21 cellular contexts compared by ENCODE assay signal in genomic region chr16:4021916-4022315, GRCh38.
DNase-seq lines count a peak whose midpoint lies in the region; ATAC-seq, FAIRE-seq and TF ChIP-seq lines count a peak whose summit lies in the region.
"Had no signal": no experiment of that assay in that cellular context is flagged by ENCODE, and none has a peak within 500 bp of the region (broad histone marks: within the 10 kb centered on the region; RNA-seq: fewer than 3 reads in every experiment).

No MANE protein-coding gene starts in this region.

- H3K18ac ChIP-seq in H1 (ENCODE audit: extremely low read depth, low read length): no peak overlapping the region

- no peak overlapping the region for H3K9ac ChIP-seq in H1 (replicated peaks in 1 of 4; ENCODE audit: extremely low read depth in 1 of 4, low read depth in 3 of 4, low read length in 3 of 4)

- H3K9me3 Mint-ChIP-seq in GM23338: no peaks in the 10 kb centered on the region; the same call in 2 of the 3 replicates
- H3K9me3 Mint-ChIP-seq in natural killer cell treated with Interleukin-12 subunit alpha and Interleukin-12 subunit beta and Interleukin-15 and Interleukin-18, amount 100 ng/mL, for 72 hours: no peaks in the 10 kb centered on the region
- H3K9me3 Mint-ChIP-seq in WTC11: peaks cover 5% of the 10 kb centered on the region

- TF ChIP-seq POLR2A in H1 (IDR thresholded peaks at IDR 0.05; ENCODE audit: control extremely low read depth in 1 of 2, low read depth in 2 of 2, low read length in 2 of 2) (no peak), thyroid gland (IDR thresholded peaks at IDR 0.05) (no peak)

- no peak overlapping the region for H3K14ac ChIP-seq in H1 (ENCODE audit: insufficient read length)

- H4K20me1 ChIP-seq in GM23338 (replicated peaks; ENCODE audit: insufficient read depth) (no peaks in the 10 kb centered on the region; the same call in 1 of the 2 replicates), H1 (replicated peaks in 1 of 2; ENCODE audit: control insufficient read depth in 1 of 2, insufficient read depth in 2 of 2, low read length in 2 of 2) (peaks cover 0 to 1% of the 10 kb centered on the region in 2 experiments)

- H2BK15ac ChIP-seq in H1 (ENCODE audit: low read length): no peak overlapping the region

- H2BK120ac ChIP-seq in H1 (replicated peaks; ENCODE audit: low read depth, low read length): no peak overlapping the region

- no peak overlapping the region for H4K8ac ChIP-seq in H1 (ENCODE audit: extremely low read depth, insufficient read depth, low read length)

- no peaks in the 10 kb centered on the region for H3K9me2 ChIP-seq in GM23338 (ENCODE audit: insufficient read depth)

- H3K4ac ChIP-seq in H1 (replicated peaks; ENCODE audit: insufficient read length, low read depth, low read length): no peak overlapping the region

- 0 out of 2 replicates have a peak overlapping the region, but pooled peaks have one; percentile 59 for H3K27ac ChIP-seq in GM23338 (ENCODE audit: low read depth)
- H3K27ac ChIP-seq in H1 (ENCODE audit: low read depth, low read length): no peak overlapping the region
- peak overlapping the region in 2 of 3 donors; percentile 88 to 93 for H3K27ac ChIP-seq in thyroid gland
- H3K27ac ChIP-seq: HL-60, PC-9, SJSA1 had no signal

- WGBS in H1 (ENCODE audit: extremely low coverage in 1 of 2, insufficient coverage in 1 of 2, insufficient read length in 1 of 2, insufficient replicate concordance in 2 of 2, low coverage in 1 of 2, low lambda C conversion rate in 2 of 2, missing lambda C conversion rate in 1 of 2), 2 experiments: 95% methylated on average over 2 of the region's 2 CpGs; no CpG with 5 or more reads in 1 of the 2 experiments
- WGBS in thyroid gland, 2 donors: 92 to 94% methylated on average over 2 of the region's 2 CpGs

- no peak overlapping the region for H4K91ac ChIP-seq in H1 (replicated peaks; ENCODE audit: insufficient read length, low read length)

- DNase-seq in GM23338 (ENCODE audit: low spot score): no peak
- no peak for DNase-seq in H1 (ENCODE audit: low read depth in 1 of 2, low spot score in 2 of 2)
- no peak for DNase-seq in natural killer cell treated with Interleukin-12 subunit alpha and Interleukin-12 subunit beta and Interleukin-15 and Interleukin-18, amount 100 ng/mL, for 72 hours (ENCODE audit: low spot score)
- DNase-seq in thyroid gland: no peak
- DNase-seq in NCI-H2171 treated with DMSO at 0.1 percent for 48 hours (lab: John Stamatoyannopoulos, UW): no peak
- no peak for DNase-seq in WTC11 (ENCODE audit: low spot score)
- DNase-seq in MV-4-11 (lab: John Stamatoyannopoulos, UW): no peak
- DNase-seq in mucosa of gallbladder (ENCODE audit: low spot score): no peak
- DNase-seq: Karpas-422, NCI-H1105, NCI-H1436 treated with DMSO at 0.1 percent for 48 hours, NCI-H187 treated with DMSO at 0.1 percent for 48 hours, NCI-H446, NCI-H526, Right ventricle myocardium superior, RPMI8226 had no signal

- no peak for ATAC-seq in GM23338
- ATAC-seq in natural killer cell treated with Interleukin-12 subunit alpha and Interleukin-12 subunit beta and Interleukin-15 and Interleukin-18, amount 100 ng/mL, for 72 hours: no peak
- ATAC-seq in WTC11: no peak
- ATAC-seq: GM12878 had no signal

- intact Hi-C loops in thyroid gland (cut with DNase I): no loop called here

- no peak overlapping the region for H3K23ac ChIP-seq in H1 (ENCODE audit: insufficient read length)

- no peaks in the 10 kb centered on the region for H3K23me2 ChIP-seq in H1 (ENCODE audit: low read depth, low read length)

- H3K79me2 ChIP-seq in GM23338 (replicated peaks; ENCODE audit: insufficient read depth) (no peaks in the 10 kb centered on the region), H1 (ENCODE audit: control insufficient read depth in 1 of 2, insufficient read depth in 2 of 2, low read length in 2 of 2) (no peaks in the 10 kb centered on the region)

- H3K27me3 Mint-ChIP-seq in GM23338 (ENCODE audit: insufficient read depth, low read depth, poor library complexity) (peaks cover 10% of the 10 kb centered on the region), WTC11 (ENCODE audit: low read depth) (no peaks in the 10 kb centered on the region)
- H3K27me3 Mint-ChIP-seq in natural killer cell treated with Interleukin-12 subunit alpha and Interleukin-12 subunit beta and Interleukin-15 and Interleukin-18, amount 100 ng/mL, for 72 hours: no peaks in the 10 kb centered on the region

- no peaks in the 10 kb centered on the region for H3K79me1 ChIP-seq in H1 (ENCODE audit: low read depth, low read length)

- no peak overlapping the region for H2BK20ac ChIP-seq in H1 (ENCODE audit: low read length)

- no peaks in the 10 kb centered on the region for H3F3A ChIP-seq in GM23338 (replicated peaks; ENCODE audit: low read depth)

- FAIRE-seq in H1 (lab: Jason Lieb, UNC): no peak
- FAIRE-seq: G401.6, GM12878 had no signal

- H3K4me1 ChIP-seq in GM23338 (ENCODE audit: insufficient read depth): peaks cover 12% of the 10 kb centered on the region
- H3K4me1 ChIP-seq in H1 (replicated peaks in 1 of 4; ENCODE audit: control insufficient read depth in 3 of 4, insufficient read depth in 4 of 4, low read length in 3 of 4): peaks cover 0 to 5% (median 3%) of the 10 kb centered on the region in 4 experiments; a peak in 3 of 7 replicates
- peaks cover 24 to 31% of the 10 kb centered on the region in 2 donors for H3K4me1 ChIP-seq in thyroid gland

- TF ChIP-seq EP300 in H1 (IDR thresholded peaks at IDR 0.05; ENCODE audit: borderline replicate concordance in 1 of 2, low read depth in 2 of 2, low read length in 2 of 2): no peak

- H3K9me3 ChIP-seq in H1 (ENCODE audit: insufficient read depth in 2 of 2, low read depth in 1 of 2, low read length in 1 of 2) (no peaks in the 10 kb centered on the region), thyroid gland (no peaks in the 10 kb centered on the region)
- H3K9me3 ChIP-seq: SJSA1 had no signal

- POLR2A ChIA-PET in H1 (lab: Charles Lee; ENCODE audit: partially characterized antibody) (no interaction called here), WTC11 (lab: Charles Lee) (interaction anchor here (0.6 kb wide), 1 partner anchor 178 kb away, joined by 4 read pairs; no protein-coding TSS in a partner anchor)

- TF ChIP-seq RAD21 in H1 (IDR thresholded peaks at IDR 0.05 in 1 of 2, conservative IDR thresholded peaks at IDR 0.05 in 1 of 2; ENCODE audit: low read depth in 2 of 2, low read length in 2 of 2): no peak

- no peaks in the 10 kb centered on the region for H3K36me3 ChIP-seq in GM23338 (ENCODE audit: insufficient read depth)
- no peaks in the 10 kb centered on the region for H3K36me3 ChIP-seq in H1 (ENCODE audit: control insufficient read depth in 2 of 4, insufficient read depth in 4 of 4, low read length in 3 of 4)
- H3K36me3 ChIP-seq in thyroid gland: no peaks in the 10 kb centered on the region
- H3K36me3 ChIP-seq: SJSA1 had no signal

- H3K4me1 Mint-ChIP-seq in GM23338 (peaks cover 9% of the 10 kb centered on the region), WTC11 (peaks cover 19% of the 10 kb centered on the region)
- H3K4me1 Mint-ChIP-seq in natural killer cell treated with Interleukin-12 subunit alpha and Interleukin-12 subunit beta and Interleukin-15 and Interleukin-18, amount 100 ng/mL, for 72 hours (ENCODE audit: low read depth in 2 of 2): peaks cover 31 to 47% of the 10 kb centered on the region in 2 donors

- no peak overlapping the region for H4K5ac ChIP-seq in H1 (ENCODE audit: insufficient read length, low read depth, low read length)

- H3K27ac Mint-ChIP-seq in GM23338 (no peak overlapping the region), WTC11 (no peak overlapping the region)
- H3K27ac Mint-ChIP-seq in natural killer cell treated with Interleukin-12 subunit alpha and Interleukin-12 subunit beta and Interleukin-15 and Interleukin-18, amount 100 ng/mL, for 72 hours: peak overlapping the region; percentile 77 to 91

- no peak overlapping the region for H2AK5ac ChIP-seq in H1 (ENCODE audit: low read depth, low read length)

- no peak overlapping the region for H3K4me3 Mint-ChIP-seq in GM23338
- H3K4me3 Mint-ChIP-seq in natural killer cell treated with Interleukin-12 subunit alpha and Interleukin-12 subunit beta and Interleukin-15 and Interleukin-18, amount 100 ng/mL, for 72 hours: no peak overlapping the region
- no peak overlapping the region for H3K4me3 Mint-ChIP-seq in WTC11

- H2AFZ ChIP-seq in GM23338 (no peak overlapping the region), H1 (ENCODE audit: low read length) (no peak overlapping the region)
- H2AFZ ChIP-seq: PC-9 had no signal

- H3K56ac ChIP-seq in H1 (replicated peaks; ENCODE audit: insufficient read length, low read depth, low read length): no peak overlapping the region

- TF ChIP-seq CTCF in GM23338 (conservative IDR thresholded peaks at IDR 0.05; ENCODE audit: low read depth in 2 of 2): no peak
- TF ChIP-seq CTCF in H1 (IDR thresholded peaks at IDR 0.05; ENCODE audit: control extremely low read depth in 1 of 3, insufficient read depth in 1 of 3, low read depth in 1 of 3, low read length in 3 of 3): no peak
- no peak for TF ChIP-seq CTCF in thyroid gland (IDR thresholded peaks at IDR 0.05)
- no peak for TF ChIP-seq CTCF in WTC11 (IDR thresholded peaks at IDR 0.05)

- peak overlapping the region; percentile 33; the same call in 1 of the 2 replicates for H2BK12ac ChIP-seq in H1 (ENCODE audit: low read depth, low read length)

- H3K36me3 Mint-ChIP-seq in GM23338 (ENCODE audit: low read depth): 0 out of 3 replicates have a peak, but pooled peaks cover 3% of the 10 kb centered on the region
- H3K36me3 Mint-ChIP-seq in natural killer cell treated with Interleukin-12 subunit alpha and Interleukin-12 subunit beta and Interleukin-15 and Interleukin-18, amount 100 ng/mL, for 72 hours: peaks cover 2% of the 10 kb centered on the region
- no peaks in the 10 kb centered on the region for H3K36me3 Mint-ChIP-seq in WTC11

- H3K4me2 ChIP-seq in GM23338 (no peak overlapping the region), H1 (ENCODE audit: insufficient read depth in 1 of 2, low read depth in 2 of 2, low read length in 2 of 2) (no peak overlapping the region)

- CTCF ChIA-PET in H1 (lab: Charles Lee; ENCODE audit: partially characterized antibody) (interaction anchor here (0.8 to 1.4 kb wide), 2 partner anchors 14 to 232 kb away, joined by 3 to 4 read pairs; no protein-coding TSS in a partner anchor), WTC11 (lab: Charles Lee) (no interaction called here)

- H3K27me3 ChIP-seq in GM23338 (ENCODE audit: insufficient read depth): no peaks in the 10 kb centered on the region
- no peaks in the 10 kb centered on the region for H3K27me3 ChIP-seq in H1 (replicated peaks in 1 of 4; ENCODE audit: control insufficient read depth in 3 of 4, extremely low read depth in 1 of 4, insufficient read depth in 3 of 4, low read length in 3 of 4)
- H3K27me3 ChIP-seq in thyroid gland: no peaks in the 10 kb centered on the region
- H3K27me3 ChIP-seq: SJSA1 had no signal

- no peak overlapping the region for H2BK5ac ChIP-seq in H1 (ENCODE audit: low read depth, low read length)

- H3K4me3 ChIP-seq in GM23338 (no peak overlapping the region), H1 (ENCODE audit: extremely low read depth in 1 of 4, insufficient read depth in 2 of 4, low read depth in 3 of 4, low read length in 4 of 4) (no peak overlapping the region), thyroid gland (replicated peaks in 1 of 3) (no peak overlapping the region)
- H3K4me3 ChIP-seq: GM12878, PC-9, SJSA1 had no signal

TF ChIP-seq in H1, 55 proteins besides CTCF, POLR2A, EP300 and RAD21 (continues in another document):
- no peak for TF ChIP-seq SIRT6 (IDR thresholded peaks at IDR 0.05; ENCODE audit: low read length)

TF ChIP-seq in WTC11, 78 proteins besides CTCF, POLR2A, EP300 and RAD21 (continues in another document):
- no peak for TF ChIP-seq FOXP1 (CRISPR knock-in tag; IDR thresholded peaks at IDR 0.05; ENCODE audit: borderline replicate concordance)

Comparison
In these comparisons a context has a peak if more than half of its experiments do, and no peak if none do; other contexts are left out.
1. H3K27ac Mint-ChIP-seq: peak in natural killer cell treated with Interleukin-12 subunit alpha and Interleukin-12 subunit beta and Interleukin-15 and Interleukin-18, amount 100 ng/mL, for 72 hours (2 of 2); none in GM23338 (single experiment) and WTC11 (single experiment).